Comparison of ENCODE assay signal across 1 cellular context in the genomic region with DNA sequence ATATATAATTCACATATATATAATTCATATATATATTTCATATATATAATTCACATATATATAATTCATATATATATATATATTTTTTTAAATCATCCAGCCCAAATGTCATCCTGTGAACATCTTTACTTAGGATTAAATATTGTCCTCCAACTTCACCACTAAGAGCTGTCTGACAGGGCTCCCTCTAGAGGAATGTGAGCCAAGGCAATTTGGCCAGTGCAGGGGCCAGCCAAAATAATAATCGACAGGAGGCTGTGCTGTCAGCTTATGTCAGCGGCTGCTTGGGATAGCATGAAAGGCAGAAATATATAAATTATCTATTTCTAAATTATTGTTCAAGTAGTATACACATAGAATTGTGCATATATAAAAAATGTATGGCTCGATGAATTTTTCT.
TF ChIP-seq lines count a peak whose summit lies in the region.

No MANE protein-coding gene starts in this region.

TF ChIP-seq in SK-N-SH treated with all-trans-retinoic acid at 6 μM for 48 hours, 23 proteins besides CTCF, POLR2A, EP300 and RAD21 (continued from another document):
- TF ChIP-seq, protein P1, sequence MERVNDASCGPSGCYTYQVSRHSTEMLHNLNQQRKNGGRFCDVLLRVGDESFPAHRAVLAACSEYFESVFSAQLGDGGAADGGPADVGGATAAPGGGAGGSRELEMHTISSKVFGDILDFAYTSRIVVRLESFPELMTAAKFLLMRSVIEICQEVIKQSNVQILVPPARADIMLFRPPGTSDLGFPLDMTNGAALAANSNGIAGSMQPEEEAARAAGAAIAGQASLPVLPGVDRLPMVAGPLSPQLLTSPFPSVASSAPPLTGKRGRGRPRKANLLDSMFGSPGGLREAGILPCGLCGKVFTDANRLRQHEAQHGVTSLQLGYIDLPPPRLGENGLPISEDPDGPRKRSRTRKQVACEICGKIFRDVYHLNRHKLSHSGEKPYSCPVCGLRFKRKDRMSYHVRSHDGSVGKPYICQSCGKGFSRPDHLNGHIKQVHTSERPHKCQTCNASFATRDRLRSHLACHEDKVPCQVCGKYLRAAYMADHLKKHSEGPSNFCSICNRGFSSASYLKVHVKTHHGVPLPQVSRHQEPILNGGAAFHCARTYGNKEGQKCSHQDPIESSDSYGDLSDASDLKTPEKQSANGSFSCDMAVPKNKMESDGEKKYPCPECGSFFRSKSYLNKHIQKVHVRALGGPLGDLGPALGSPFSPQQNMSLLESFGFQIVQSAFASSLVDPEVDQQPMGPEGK (CRISPR knock-in tag; IDR thresholded peaks at IDR 0.05; ENCODE audit: borderline replicate concordance), result no peak
- TF ChIP-seq ZC3H10 (CRISPR knock-in tag; IDR thresholded peaks at IDR 0.05), result no peak
- TF ChIP-seq, protein P2, sequence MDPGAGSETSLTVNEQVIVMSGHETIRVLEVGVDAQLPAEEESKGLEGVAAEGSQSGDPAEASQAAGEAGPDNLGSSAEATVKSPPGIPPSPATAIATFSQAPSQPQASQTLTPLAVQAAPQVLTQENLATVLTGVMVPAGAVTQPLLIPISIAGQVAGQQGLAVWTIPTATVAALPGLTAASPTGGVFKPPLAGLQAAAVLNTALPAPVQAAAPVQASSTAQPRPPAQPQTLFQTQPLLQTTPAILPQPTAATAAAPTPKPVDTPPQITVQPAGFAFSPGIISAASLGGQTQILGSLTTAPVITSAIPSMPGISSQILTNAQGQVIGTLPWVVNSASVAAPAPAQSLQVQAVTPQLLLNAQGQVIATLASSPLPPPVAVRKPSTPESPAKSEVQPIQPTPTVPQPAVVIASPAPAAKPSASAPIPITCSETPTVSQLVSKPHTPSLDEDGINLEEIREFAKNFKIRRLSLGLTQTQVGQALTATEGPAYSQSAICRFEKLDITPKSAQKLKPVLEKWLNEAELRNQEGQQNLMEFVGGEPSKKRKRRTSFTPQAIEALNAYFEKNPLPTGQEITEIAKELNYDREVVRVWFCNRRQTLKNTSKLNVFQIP (CRISPR knock-in tag; IDR thresholded peaks at IDR 0.05; ENCODE audit: borderline replicate concordance, low read depth), result no peak
- TF ChIP-seq, protein P3, sequence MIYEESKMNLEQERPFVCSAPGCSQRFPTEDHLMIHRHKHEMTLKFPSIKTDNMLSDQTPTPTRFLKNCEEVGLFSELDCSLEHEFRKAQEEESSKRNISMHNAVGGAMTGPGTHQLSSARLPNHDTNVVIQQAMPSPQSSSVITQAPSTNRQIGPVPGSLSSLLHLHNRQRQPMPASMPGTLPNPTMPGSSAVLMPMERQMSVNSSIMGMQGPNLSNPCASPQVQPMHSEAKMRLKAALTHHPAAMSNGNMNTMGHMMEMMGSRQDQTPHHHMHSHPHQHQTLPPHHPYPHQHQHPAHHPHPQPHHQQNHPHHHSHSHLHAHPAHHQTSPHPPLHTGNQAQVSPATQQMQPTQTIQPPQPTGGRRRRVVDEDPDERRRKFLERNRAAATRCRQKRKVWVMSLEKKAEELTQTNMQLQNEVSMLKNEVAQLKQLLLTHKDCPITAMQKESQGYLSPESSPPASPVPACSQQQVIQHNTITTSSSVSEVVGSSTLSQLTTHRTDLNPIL (CRISPR knock-in tag; IDR thresholded peaks at IDR 0.05; ENCODE audit: low read depth), result no peak
